In genomic region chr6:42453649-42454427, GRCh38 we compare ENCODE assay signal across 7 cellular contexts. TPM values are rescaled to one million over a fixed set of nuclear protein-coding genes. Genes with fewer than 3 reads are reported as not detected.
A peak's percentile ranks its signal among the peaks of the same experiment; 100 is the strongest.
DNase-seq lines count a peak whose midpoint lies in the region; ATAC-seq and TF ChIP-seq lines count a peak whose summit lies in the region.

No MANE protein-coding gene starts in this region.

- H3K4me1 ChIP-seq in ascending aorta (peaks cover 0 to 3% of the 10 kb centered on the region in 2 donors), iPS-15b (ENCODE audit: control insufficient read depth, insufficient read depth, low read length) (peaks cover 18% of the 10 kb centered on the region)

- H3K4me3 ChIP-seq in ascending aorta (peak overlapping the region; percentile 89 to 98), iPS-15b (ENCODE audit: low read depth, low read length) (peak overlapping the region; percentile 89), skin epidermis (peak overlapping the region; percentile 51 to 90 (median 73))

- in situ Hi-C loops in G401 (cut with HindIII; ENCODE audit: low sequenced_read_pairs), result no loop called here

- no peak for ATAC-seq in GM18868 (IDR thresholded peaks at IDR 0.05; ENCODE audit: unreplicated experiment)

- DNase-seq in G401 (ENCODE audit: low spot score) (peak; percentile 58), NCI-H1092 (lab: John Stamatoyannopoulos, UW) (peak; percentile 78), ascending aorta (ENCODE audit: low spot score in 2 of 2) (peak in 1 of 2 donors; percentile 68), A172 (ENCODE audit: low spot score) (no peak)

- H3K27me3 ChIP-seq in ascending aorta (no peaks in the 10 kb centered on the region), iPS-15b (ENCODE audit: control insufficient read depth, insufficient read depth, low read length) (no peaks in the 10 kb centered on the region)

- no peaks in the 10 kb centered on the region for H3K9me3 ChIP-seq in ascending aorta
- H3K9me3 ChIP-seq in iPS-15b (ENCODE audit: control insufficient read depth, insufficient read depth, low read length), result no peaks in the 10 kb centered on the region

- H3K36me3 ChIP-seq in ascending aorta, result no peaks in the 10 kb centered on the region
- no peaks in the 10 kb centered on the region for H3K36me3 ChIP-seq in iPS-15b (ENCODE audit: control insufficient read depth, insufficient read depth, low read length)

- H3K27ac ChIP-seq in ascending aorta (peak overlapping the region; percentile 82 to 84), skin epidermis (peak overlapping the region in 17 of 21 experiments; percentile 1 to 97 (median 86))

- intact Hi-C loops in ascending aorta (cut with DNase I), result loop anchor here (5.0 kb wide), 2 partner anchors 93 to 718 kb away; partner anchors contain the start of gene SRF

- no peak for TF ChIP-seq CTCF in ascending aorta (IDR thresholded peaks at IDR 0.05)

- H3K9ac ChIP-seq in iPS-15b (ENCODE audit: low read depth, low read length), result peak overlapping the region; percentile 50

RNA-seq across cellular contexts. Expression of gene TRERF1, which starts 2.1 kb away (rescaled TPM):
- total RNA-seq in G401 (2014; rRNA removed; shearing (Covaris generic)), result 3.3 and 3.8 TPM in 2 replicates
- total RNA-seq in ascending aorta, result 34.1 TPM
- 3.4 and 3.5 TPM in 2 replicates for total RNA-seq in A172 (2014; rRNA removed; shearing (Covaris generic))
